18 cellular contexts compared by ENCODE assay signal in genomic region chr4:8268901-8269534, GRCh38. TPM values are rescaled to one million over a fixed set of nuclear protein-coding genes. Genes with fewer than 3 reads are reported as not detected.
DNase-seq lines count a peak whose midpoint lies in the region; ATAC-seq, FAIRE-seq and TF ChIP-seq lines count a peak whose summit lies in the region.
"Had no signal": no experiment of that assay in that cellular context is flagged by ENCODE, and none has a peak within 500 bp of the region (broad histone marks: within the 10 kb centered on the region; RNA-seq: fewer than 3 reads in every experiment).

No MANE protein-coding gene starts in this region.

- H2AFZ ChIP-seq in GM23338 (peak overlapping the region; percentile 96), astrocyte (ENCODE audit: low read depth, low read length) (peak overlapping the region; percentile 41)

- no peaks in the 10 kb centered on the region for H3K9me2 ChIP-seq in GM23338 (ENCODE audit: insufficient read depth)

- no peak for ATAC-seq in GM23338
- ATAC-seq: effector memory CD8-positive, alpha-beta T cell had no signal

- no peaks in the 10 kb centered on the region for H3K36me3 Mint-ChIP-seq in GM23338 (ENCODE audit: low read depth)
- peaks cover 4% of the 10 kb centered on the region for H3K36me3 Mint-ChIP-seq in astrocyte (ENCODE audit: low read depth, unreplicated experiment)
- H3K36me3 Mint-ChIP-seq: naive B cell had no signal

- peak overlapping the region; percentile 78 for H3K4me2 ChIP-seq in GM23338
- H3K4me2 ChIP-seq in astrocyte (ENCODE audit: low read length): peak overlapping the region; percentile 84

- H3K27me3 Mint-ChIP-seq in GM23338 (ENCODE audit: insufficient read depth, low read depth, poor library complexity) (peaks cover 29% of the 10 kb centered on the region), astrocyte (ENCODE audit: low read depth, unreplicated experiment) (peaks cover 36% of the 10 kb centered on the region)

- H3K27me3 ChIP-seq in GM23338 (ENCODE audit: insufficient read depth) (peaks cover 17% of the 10 kb centered on the region), astrocyte (ENCODE audit: insufficient read depth, low read length) (peaks cover 24% of the 10 kb centered on the region), mucosa of stomach (ENCODE audit: control insufficient read depth, insufficient read depth, low read length) (peaks cover 23% of the 10 kb centered on the region), stomach smooth muscle (ENCODE audit: control insufficient read depth in 1 of 2, insufficient read depth in 2 of 2, low read length in 2 of 2) (no peaks in the 10 kb centered on the region), testis (no peaks in the 10 kb centered on the region)

- H3K4me1 Mint-ChIP-seq in GM23338 (peaks cover 12% of the 10 kb centered on the region), astrocyte (ENCODE audit: low read depth, unreplicated experiment) (peaks cover 9% of the 10 kb centered on the region)

- H3F3A ChIP-seq in GM23338 (replicated peaks; ENCODE audit: low read depth): no peaks in the 10 kb centered on the region

- FAIRE-seq in astrocyte (lab: Jason Lieb, UNC): no peak
- FAIRE-seq: HTR-8/SVneo had no signal

- TF ChIP-seq CTCF in GM23338 (conservative IDR thresholded peaks at IDR 0.05; ENCODE audit: low read depth in 2 of 2): no peak
- TF ChIP-seq CTCF in astrocyte (IDR thresholded peaks at IDR 0.05; ENCODE audit: insufficient read depth, low read depth, low read length): no peak
- TF ChIP-seq CTCF in testis (IDR thresholded peaks at IDR 0.05): no peak

- H3K9me3 Mint-ChIP-seq in GM23338 (no peaks in the 10 kb centered on the region), astrocyte (ENCODE audit: unreplicated experiment) (no peaks in the 10 kb centered on the region)
- H3K9me3 Mint-ChIP-seq: effector memory CD8-positive, alpha-beta T cell had no signal

- DNase-seq in GM23338 (ENCODE audit: low spot score): no peak
- no peak for DNase-seq in astrocyte (ENCODE audit: low read depth)
- DNase-seq in testis: no peak
- DNase-seq in HCEC 1CT: no peak
- no peak for DNase-seq in EL
- DNase-seq: activated naive CD4-positive, alpha-beta T cell treated with Interleukin-2 at 50 U/mL for 16 hours; brain microvascular endothelial cell; effector memory CD8-positive, alpha-beta T cell; glutamatergic neuron; naive B cell; NCI-H2081 treated with DMSO at 0.1 percent for 48 hours; NCI-H748 treated with DMSO at 0.1 percent for 48 hours; stimulated activated naive CD4-positive, alpha-beta T cell treated with Interleukin-2 at 50 U/mL for 16 hours; T-helper 1 cell had no signal

- H3K4me3 ChIP-seq in GM23338: peak overlapping the region; percentile 59; the same call in 1 of the 2 replicates
- H3K4me3 ChIP-seq in astrocyte (ENCODE audit: insufficient read depth, low read depth, low read length): no peak overlapping the region
- no peak overlapping the region for H3K4me3 ChIP-seq in mucosa of stomach (ENCODE audit: low read length)
- H3K4me3 ChIP-seq in stomach smooth muscle (ENCODE audit: low read length in 2 of 2): peak overlapping the region in 1 of 2 donors; percentile 74
- H3K4me3 ChIP-seq in testis: peak overlapping the region in 1 of 2 donors; percentile 31

- 56 to 61% methylated on average over 24 to 25 of the region's 25 CpGs for WGBS in testis, 2 donors

- H4K20me1 ChIP-seq in GM23338 (replicated peaks; ENCODE audit: insufficient read depth): no peaks in the 10 kb centered on the region
- no peaks in the 10 kb centered on the region for H4K20me1 ChIP-seq in astrocyte (ENCODE audit: insufficient read depth, low read length)

- H3K4me1 ChIP-seq in GM23338 (ENCODE audit: insufficient read depth): no peaks in the 10 kb centered on the region
- peaks cover 10% of the 10 kb centered on the region for H3K4me1 ChIP-seq in astrocyte (ENCODE audit: insufficient read depth, low read length)
- H3K4me1 ChIP-seq in mucosa of stomach (ENCODE audit: control insufficient read depth, insufficient read depth, low read length): peaks cover 53% of the 10 kb centered on the region
- H3K4me1 ChIP-seq in stomach smooth muscle (ENCODE audit: control insufficient read depth, insufficient read depth, low read length): peaks cover 60% of the 10 kb centered on the region
- peaks cover 22% of the 10 kb centered on the region for H3K4me1 ChIP-seq in testis

- intact Hi-C loops in testis (cut with DNase I; ENCODE audit: low total_unique reads): no loop called here

- H3K4me3 Mint-ChIP-seq in GM23338 (peak overlapping the region; percentile 63), astrocyte (ENCODE audit: unreplicated experiment) (peak overlapping the region; percentile 66)
- H3K4me3 Mint-ChIP-seq: effector memory CD8-positive, alpha-beta T cell; naive B cell had no signal

- H3K36me3 ChIP-seq in GM23338 (ENCODE audit: insufficient read depth): no peaks in the 10 kb centered on the region
- H3K36me3 ChIP-seq in astrocyte (ENCODE audit: insufficient read depth, low read length): no peaks in the 10 kb centered on the region
- no peaks in the 10 kb centered on the region for H3K36me3 ChIP-seq in mucosa of stomach (ENCODE audit: control insufficient read depth, insufficient read depth, low read length)
- no peaks in the 10 kb centered on the region for H3K36me3 ChIP-seq in stomach smooth muscle (ENCODE audit: control insufficient read depth in 2 of 2, insufficient read depth in 2 of 2, low read length in 2 of 2)
- no peaks in the 10 kb centered on the region for H3K36me3 ChIP-seq in testis (ENCODE audit: low read depth, missing control alignments)
- H3K36me3 ChIP-seq: brain microvascular endothelial cell had no signal

- H3K9ac ChIP-seq in astrocyte (ENCODE audit: low read length) (peak overlapping the region; percentile 46), mucosa of stomach (ENCODE audit: low read length) (peak overlapping the region; percentile 51), stomach smooth muscle (ENCODE audit: low read length in 2 of 2) (peak overlapping the region; percentile 69 to 83)

- no peak overlapping the region for H3K27ac Mint-ChIP-seq in GM23338
- peak overlapping the region; percentile 26 for H3K27ac Mint-ChIP-seq in astrocyte (ENCODE audit: unreplicated experiment)
- H3K27ac Mint-ChIP-seq: effector memory CD8-positive, alpha-beta T cell; naive B cell had no signal

- H3K9me3 ChIP-seq in astrocyte (ENCODE audit: insufficient read depth, low read depth, low read length) (no peaks in the 10 kb centered on the region), mucosa of stomach (ENCODE audit: control insufficient read depth, low read length) (no peaks in the 10 kb centered on the region), stomach smooth muscle (ENCODE audit: control insufficient read depth in 2 of 2, low read length in 2 of 2) (no peaks in the 10 kb centered on the region), testis (no peaks in the 10 kb centered on the region)

- H3K27ac ChIP-seq in GM23338 (ENCODE audit: low read depth): no peak overlapping the region
- no peak overlapping the region for H3K27ac ChIP-seq in astrocyte (ENCODE audit: low read depth, low read length)
- peak overlapping the region; percentile 74 for H3K27ac ChIP-seq in stomach smooth muscle (ENCODE audit: low read length)
- H3K27ac ChIP-seq in testis: peak overlapping the region in 1 of 2 donors; percentile 50
- H3K27ac ChIP-seq: brain microvascular endothelial cell, C4-2B had no signal

- TF ChIP-seq POLR2A in testis (IDR thresholded peaks at IDR 0.05): no peak

- no peaks in the 10 kb centered on the region for H3K79me2 ChIP-seq in GM23338 (replicated peaks; ENCODE audit: insufficient read depth)
- no peaks in the 10 kb centered on the region for H3K79me2 ChIP-seq in astrocyte (ENCODE audit: insufficient read depth, low read length)

RNA-seq across cellular contexts. Expression of gene HTRA3, which starts 0.5 kb away (rescaled TPM):
- total RNA-seq in GM23338 (2014; rRNA removed; shearing (Covaris generic)): 1.8 and 3.6 TPM in 2 replicates
- polyA plus RNA-seq in GM23338 (2016; fragmentation: Nextera tagmentation; extraction: Ambion mirVana): 1.3 and 1.4 TPM in 2 replicates
- 35.2 and 60.5 TPM in 2 replicates for total RNA-seq in astrocyte
- total RNA-seq in testis: 10 to 100 TPM in 1 of 2 donors, 1 to 10 TPM in 1; 6.1 to 12.2 TPM
- 17.3 TPM for polyA plus RNA-seq in testis (ENCODE audit: insufficient read depth, low read depth, low replicate concordance)
